Comparison of ENCODE assay signal across 2 cellular contexts in the genomic region with DNA sequence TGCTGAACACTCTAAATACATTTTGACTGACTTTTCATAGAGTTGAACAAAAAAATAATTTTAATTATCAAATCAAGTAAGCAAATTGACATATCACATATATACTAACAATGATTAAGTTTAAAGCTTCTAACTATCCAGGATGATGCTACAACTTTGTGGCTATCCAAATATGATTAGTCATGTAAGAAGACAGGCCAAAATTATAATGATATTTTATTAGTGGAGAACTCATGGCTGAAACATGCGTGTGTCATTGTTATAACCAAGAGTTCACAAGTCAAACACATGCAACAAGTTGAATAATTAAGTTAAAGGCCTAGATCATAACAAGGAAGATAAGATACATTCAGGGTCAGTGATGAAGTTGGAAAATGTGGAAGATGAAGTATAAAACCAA.
TF ChIP-seq lines count a peak whose summit lies in the region.

No MANE protein-coding gene starts in this region.

TF ChIP-seq in A549, 52 proteins besides CTCF, POLR2A, EP300 and RAD21 (continued from another document):
- no peak for TF ChIP-seq REST (IDR thresholded peaks at IDR 0.05)
- TF ChIP-seq NFE2L2 (conservative IDR thresholded peaks at IDR 0.05; ENCODE audit: low read length), result no peak
- no peak for TF ChIP-seq ELK1 (IDR thresholded peaks at IDR 0.05; ENCODE audit: low read depth, low read length)
- no peak for TF ChIP-seq MAFK (IDR thresholded peaks at IDR 0.05; ENCODE audit: partially characterized antibody)

TF ChIP-seq in GM23338, 12 proteins besides CTCF, POLR2A, EP300 and RAD21 (continued from another document):
- TF ChIP-seq ZNF462 (CRISPR knock-in tag; IDR thresholded peaks at IDR 0.05), result no peak
- TF ChIP-seq CREB1 (CRISPR knock-in tag; IDR thresholded peaks at IDR 0.05; ENCODE audit: low read depth), result no peak
- TF ChIP-seq EZH2 (IDR thresholded peaks at IDR 0.05; ENCODE audit: low read depth, unreplicated experiment), result no peak
- no peak for TF ChIP-seq ZNF331 (CRISPR knock-in tag; IDR thresholded peaks at IDR 0.05; ENCODE audit: low read depth)
- no peak for TF ChIP-seq STAT1 (IDR thresholded peaks at IDR 0.05; ENCODE audit: unreplicated experiment)
- no peak for TF ChIP-seq POLR2AphosphoS5 (IDR thresholded peaks at IDR 0.05; ENCODE audit: low read depth)
- no peak for TF ChIP-seq EZH2phosphoT487 (IDR thresholded peaks at IDR 0.05; ENCODE audit: unreplicated experiment)
- no peak for TF ChIP-seq REST (IDR thresholded peaks at IDR 0.05; ENCODE audit: unreplicated experiment)
